ENCODE assay signal across 20 cellular contexts in the genomic region with DNA sequence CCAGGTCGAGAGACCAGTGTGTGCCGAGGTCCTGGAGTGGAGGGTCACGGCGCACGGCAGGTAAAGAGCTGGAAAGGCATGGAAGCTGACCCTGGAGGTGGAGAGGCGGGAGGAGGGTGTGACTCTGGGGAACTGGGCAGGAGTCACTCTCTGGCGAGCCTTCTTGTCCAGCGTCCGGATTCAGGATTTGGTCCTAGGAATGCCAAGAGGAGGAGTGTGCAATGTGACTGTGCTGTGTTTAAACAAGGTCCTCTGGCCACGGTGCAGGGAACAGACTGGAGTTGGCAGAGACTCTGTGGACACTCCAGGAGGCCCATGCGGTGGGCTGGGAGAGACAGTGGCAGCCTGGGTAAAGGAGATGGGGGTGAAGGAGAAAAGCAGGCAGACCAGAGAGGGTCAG.
A peak's percentile ranks its signal among the peaks of the same experiment; 100 is the strongest.
DNase-seq lines count a peak whose midpoint lies in the region; ATAC-seq and TF ChIP-seq lines count a peak whose summit lies in the region.
"Had no signal": no experiment of that assay in that cellular context is flagged by ENCODE, and none has a peak within 500 bp of the region (broad histone marks: within the 10 kb centered on the region; RNA-seq: fewer than 3 reads in every experiment).

No MANE protein-coding gene starts in this region.

- no peak for TF ChIP-seq POLR2A in right lobe of liver (IDR thresholded peaks at IDR 0.05)

- ATAC-seq in left cardiac atrium (peak; percentile 18 to 48), right lobe of liver (peak; percentile 78 to 95 (median 80)), sciatic nerve (no peak)
- ATAC-seq: CD8-positive, alpha-beta T cell; GM12878 had no signal

- no peaks in the 10 kb centered on the region for H3K27me3 ChIP-seq in right lobe of liver
- H3K27me3 ChIP-seq in skeletal muscle tissue (ENCODE audit: control insufficient read depth in 3 of 3, insufficient read depth in 3 of 3, low read length in 3 of 3): peaks cover 0 to 19% (median 0%) of the 10 kb centered on the region in 3 donors

- H3K4me3 ChIP-seq in LNCaP clone FGC (ENCODE audit: low read depth, low read length) (no peak overlapping the region), right lobe of liver (no peak overlapping the region), skeletal muscle tissue (ENCODE audit: low read length in 3 of 3) (peak overlapping the region in 1 of 3 donors; percentile 13)
- H3K4me3 ChIP-seq: BLaER1, GM12878 had no signal

- H3K9me3 ChIP-seq in right lobe of liver (no peaks in the 10 kb centered on the region), skeletal muscle tissue (ENCODE audit: control insufficient read depth in 3 of 3, low read length in 3 of 3) (no peaks in the 10 kb centered on the region)
- H3K9me3 ChIP-seq: BLaER1, SK-N-SH had no signal

- 58% methylated on average over 10 of the region's 11 CpGs for WGBS in right lobe of liver (ENCODE audit: insufficient coverage, low coverage, low lambda C conversion rate, missing lambda C conversion rate)

- peaks cover 0 to 10% (median 0%) of the 10 kb centered on the region in 4 donors for H3K4me1 ChIP-seq in right lobe of liver
- H3K4me1 ChIP-seq in skeletal muscle tissue (ENCODE audit: control insufficient read depth in 3 of 3, insufficient read depth in 3 of 3, low read length in 3 of 3): peaks cover 58 to 74% (median 67%) of the 10 kb centered on the region in 3 donors
- H3K4me1 ChIP-seq: BLaER1 had no signal

- H3K9ac ChIP-seq in skeletal muscle tissue (ENCODE audit: low read depth in 1 of 3, low read length in 3 of 3): peak overlapping the region in 1 of 3 donors; percentile 68
- H3K9ac ChIP-seq: BLaER1, SK-N-SH had no signal

- peak; percentile 46 for DNase-seq in LNCaP clone FGC (ENCODE audit: low read depth)
- no peak for DNase-seq in left cardiac atrium
- DNase-seq in right lobe of liver: peak; percentile 35 to 84 (median 74)
- DNase-seq in foreskin melanocyte: no peak
- no peak for DNase-seq in 8988T
- no peak for DNase-seq in sciatic nerve (ENCODE audit: low spot score)
- DNase-seq: CD8-positive, alpha-beta T cell; DMS53; EL; HCEC 1CT; NCI-H1105; NCI-H1694; NCI-H2081 treated with DMSO at 0.1 percent for 48 hours; NCI-H510A; NCI-H774; SHP77 treated with DMSO at 0.1 percent for 48 hours; SK-N-SH had no signal

- H3K27ac ChIP-seq in right lobe of liver (no peak overlapping the region), skeletal muscle tissue (ENCODE audit: low read depth, low read length) (peak overlapping the region; percentile 75)
- H3K27ac ChIP-seq: BLaER1 had no signal

- no peaks in the 10 kb centered on the region for H3K36me3 ChIP-seq in right lobe of liver
- no peaks in the 10 kb centered on the region for H3K36me3 ChIP-seq in skeletal muscle tissue (ENCODE audit: control insufficient read depth in 3 of 3, insufficient read depth in 3 of 3, low read length in 3 of 3)
- H3K36me3 ChIP-seq: BLaER1 had no signal

- intact Hi-C loops in left cardiac atrium (cut with DNase I) (loop anchor here in 1 of 2 donors (5.0 kb wide), 3 partner anchors 38 to 173 kb away; partner anchors contain the start of gene CASZ1), right lobe of liver (cut with DNase I) (loop anchor here in 1 of 2 donors (10.0 kb wide), 1 partner anchor 66 kb away; the partner anchor contains the start of gene CASZ1), sciatic nerve (cut with DNase I) (loop anchor here (10.0 kb wide), 1 partner anchor 356 kb away; no protein-coding TSS in a partner anchor)

- TF ChIP-seq CTCF in LNCaP clone FGC (IDR thresholded peaks at IDR 0.05; ENCODE audit: control insufficient read depth, extremely low read depth, insufficient read depth): no peak
- TF ChIP-seq CTCF in right lobe of liver (IDR thresholded peaks at IDR 0.05): no peak

Comparison
In these comparisons a context has a peak if more than half of its experiments do, and no peak if none do; other contexts are left out.
1. DNase-seq: peak in LNCaP clone FGC (single experiment) and right lobe of liver (3 of 3); none in left cardiac atrium (single experiment), foreskin melanocyte (single experiment), 8988T (single experiment) and sciatic nerve (single experiment).